In genomic region chr14:101719045-101719645, GRCh38 we compare ENCODE assay signal across 16 cellular contexts. TPM values are rescaled to one million over a fixed set of nuclear protein-coding genes. Genes with fewer than 3 reads are reported as not detected.
A peak's percentile ranks its signal among the peaks of the same experiment; 100 is the strongest.
DNase-seq lines count a peak whose midpoint lies in the region; ATAC-seq and TF ChIP-seq lines count a peak whose summit lies in the region.
"Had no signal": no experiment of that assay in that cellular context is flagged by ENCODE, and none has a peak within 500 bp of the region (broad histone marks: within the 10 kb centered on the region; RNA-seq: fewer than 3 reads in every experiment).

No MANE protein-coding gene starts in this region.

- BruUV-seq in MCF 10A (replicated peaks; lab: Mats Ljungman, UMichigan): no TSS peak

- intact Hi-C loops in CD4-positive, alpha-beta memory T cell (cut with micrococcal nuclease): no loop called here
- intact Hi-C loops in Right ventricle myocardium superior (cut with DNase I) (loop anchor here (10.0 kb wide), 1 partner anchor 236 kb away; no protein-coding TSS in a partner anchor), natural killer cell (cut with micrococcal nuclease) (no loop called here), MCF 10A (cut with micrococcal nuclease) (no loop called here)

- CTCF ChIA-PET in CD4-positive, alpha-beta memory T cell (lab: Charles Lee; ENCODE audit: partially characterized antibody): interaction anchor here (1.3 to 2.1 kb wide), 5 partner anchors 12 to 90 kb away, joined by 4 to 9 read pairs (median 5); no protein-coding TSS in a partner anchor
- CTCF ChIA-PET in MCF 10A (lab: Yijun Ruan, JAX): interaction anchor here (0.6 to 1.5 kb wide), 3 partner anchors 11 to 179 kb away, joined by 3 read pairs; no protein-coding TSS in a partner anchor

- no peaks in the 10 kb centered on the region for H3K36me3 Mint-ChIP-seq in CD4-positive, alpha-beta memory T cell
- H3K36me3 Mint-ChIP-seq in natural killer cell: no peaks in the 10 kb centered on the region
- H3K36me3 Mint-ChIP-seq in MCF 10A (ENCODE audit: insufficient read depth, unreplicated experiment): no peaks in the 10 kb centered on the region

- peaks cover 0 to 4% of the 10 kb centered on the region in 2 donors for H3K9me3 ChIP-seq in CD4-positive, alpha-beta memory T cell (ENCODE audit: control insufficient read depth in 1 of 2, low read length in 2 of 2)
- H3K9me3 ChIP-seq in KOPT-K1 (ENCODE audit: insufficient read depth, low read length, poor library complexity, severe bottlenecking): peaks cover 5% of the 10 kb centered on the region
- H3K9me3 ChIP-seq: sigmoid colon, SJSA1 had no signal

- ATAC-seq in Right ventricle myocardium superior (ENCODE audit: poor library complexity) (peak; percentile 80), natural killer cell (no peak), GM19452 (IDR thresholded peaks at IDR 0.05; ENCODE audit: unreplicated experiment) (no peak)
- ATAC-seq: stimulated activated naive CD8-positive, alpha-beta T cell treated with anti-CD3 and anti-CD28 coated beads, Interleukin-15, Interleukin-2, amounts not matched to agents 100 U/mL and 50 U/mL, for 24 hours had no signal

- TF ChIP-seq CTCF in natural killer cell (IDR thresholded peaks at IDR 0.05): no peak
- TF ChIP-seq CTCF in MCF 10A (IDR thresholded peaks at IDR 0.05; ENCODE audit: unreplicated experiment): no peak

- no peaks in the 10 kb centered on the region for H3K27me3 Mint-ChIP-seq in CD4-positive, alpha-beta memory T cell
- H3K27me3 Mint-ChIP-seq in natural killer cell (ENCODE audit: low read depth in 2 of 2) (no peaks in the 10 kb centered on the region), MCF 10A (ENCODE audit: insufficient read depth, unreplicated experiment) (no peaks in the 10 kb centered on the region)

- H3K4me3 Mint-ChIP-seq in CD4-positive, alpha-beta memory T cell: peak overlapping the region in 3 of 8 donors; percentile 30 to 57 (median 48)
- peak overlapping the region; percentile 37 for H3K4me3 Mint-ChIP-seq in natural killer cell
- H3K4me3 Mint-ChIP-seq in MCF 10A (ENCODE audit: unreplicated experiment): no peak overlapping the region

- POLR2A ChIA-PET in CD4-positive, alpha-beta memory T cell (lab: Charles Lee; ENCODE audit: partially characterized antibody): interaction anchor here (0.5 to 5.1 kb wide), 7 partner anchors 12 to 126 kb away, joined by 3 to 103 read pairs (median 4); partner anchors contain the start of gene PPP2R5C
- POLR2A ChIA-PET in MCF 10A (lab: Yijun Ruan, JAX): interaction anchor here (1.1 to 1.3 kb wide), 2 partner anchors 12 to 38 kb away, joined by 3 to 4 read pairs; no protein-coding TSS in a partner anchor

- peak overlapping the region; percentile 19 to 92 (median 83) for H3K27ac Mint-ChIP-seq in CD4-positive, alpha-beta memory T cell
- peak overlapping the region; percentile 96 to 100 for H3K27ac Mint-ChIP-seq in natural killer cell
- H3K27ac Mint-ChIP-seq in MCF 10A (ENCODE audit: low read depth, unreplicated experiment): no peak overlapping the region

- no peaks in the 10 kb centered on the region for H3K27me3 ChIP-seq in CD4-positive, alpha-beta memory T cell (ENCODE audit: insufficient read depth, low read length)
- H3K27me3 ChIP-seq: sigmoid colon, SJSA1 had no signal

- no peaks in the 10 kb centered on the region for H3K36me3 ChIP-seq in CD4-positive, alpha-beta memory T cell (ENCODE audit: insufficient read depth, low read length)
- no peaks in the 10 kb centered on the region for H3K36me3 ChIP-seq in KOPT-K1 (ENCODE audit: insufficient read depth, low read length)
- H3K36me3 ChIP-seq: sigmoid colon, SJSA1 had no signal

- H3K4me1 Mint-ChIP-seq in CD4-positive, alpha-beta memory T cell: peaks cover 36 to 70% (median 50%) of the 10 kb centered on the region in 4 donors
- H3K4me1 Mint-ChIP-seq in natural killer cell: peaks cover 72 to 73% of the 10 kb centered on the region in 2 donors
- H3K4me1 Mint-ChIP-seq in MCF 10A (ENCODE audit: insufficient read depth, unreplicated experiment): peaks cover 10% of the 10 kb centered on the region

- H3K4me3 ChIP-seq in CD4-positive, alpha-beta memory T cell (ENCODE audit: low read length in 2 of 2): no peak overlapping the region
- H3K4me3 ChIP-seq: sigmoid colon, SJSA1 had no signal

- no peak overlapping the region for H3K27ac ChIP-seq in CD4-positive, alpha-beta memory T cell (ENCODE audit: low read depth, low read length)
- peak overlapping the region; percentile 46 for H3K27ac ChIP-seq in KOPT-K1 (ENCODE audit: low read depth, low read length, poor library complexity, severe bottlenecking)
- H3K27ac ChIP-seq: sigmoid colon, SJSA1 had no signal

- H3K9me3 Mint-ChIP-seq in CD4-positive, alpha-beta memory T cell: no peaks in the 10 kb centered on the region
- H3K9me3 Mint-ChIP-seq in natural killer cell (no peaks in the 10 kb centered on the region), MCF 10A (ENCODE audit: unreplicated experiment) (no peaks in the 10 kb centered on the region)

- peaks cover 67% of the 10 kb centered on the region for H3K4me1 ChIP-seq in CD4-positive, alpha-beta memory T cell (ENCODE audit: insufficient read depth, low read length)
- H3K4me1 ChIP-seq: sigmoid colon had no signal

- DNase-seq in CD4-positive, alpha-beta memory T cell: no peak
- DNase-seq in Right ventricle myocardium superior: no peak
- DNase-seq in natural killer cell: peak; percentile 13
- no peak for DNase-seq in NCI-H2227 treated with DMSO at 0.1 percent for 48 hours (lab: John Stamatoyannopoulos, UW)
- DNase-seq in MCF 10A (ENCODE audit: unreplicated experiment): no peak
- no peak for DNase-seq in AG08396 (ENCODE audit: low spot score)
- DNase-seq: activated T-cell treated with anti-CD3 and anti-CD28 coated beads, Interleukin-2, amount 50 U/mL, for 1 hour; amygdala; C1 segment of cervical spinal cord; EL; NCI-H2081 treated with DMSO at 0.1 percent for 48 hours; sigmoid colon; stimulated activated naive CD8-positive, alpha-beta T cell treated with anti-CD3 and anti-CD28 coated beads, Interleukin-15, Interleukin-2, amounts not matched to agents 100 U/mL and 50 U/mL, for 24 hours had no signal

RNA-seq across cellular contexts. Expression of gene PPP2R5C, which starts 42.4 kb away (rescaled TPM):
- 100 to 1,000 TPM; 584 to 620 TPM for total RNA-seq in CD4-positive, alpha-beta memory T cell
- polyA plus RNA-seq in CD4-positive, alpha-beta memory T cell: 100 to 1,000 TPM; 273 to 278 TPM
- total RNA-seq in Right ventricle myocardium superior (169 TPM), natural killer cell (100 to 1,000 TPM; 716 to 779 (median 736) TPM), MCF 10A (2022) (118 and 122 TPM in 2 replicates)
